ENCODE assay signal across 8 cellular contexts in genomic region chr15:74653426-74654082, GRCh38. TPM values are rescaled to one million over a fixed set of nuclear protein-coding genes. Genes with fewer than 3 reads are reported as not detected.
DNase-seq lines count a peak whose midpoint lies in the region; ATAC-seq and TF ChIP-seq lines count a peak whose summit lies in the region.

No MANE protein-coding gene starts in this region.

- H3K9me3 ChIP-seq in heart left ventricle (no peaks in the 10 kb centered on the region), suprapubic skin (no peaks in the 10 kb centered on the region)

- WGBS in heart left ventricle, 4 donors = 52 to 59% (median 54%) methylated on average over 7 of the region's 7 CpGs
- WGBS in suprapubic skin = 66% methylated on average over 7 of the region's 7 CpGs

- H3K4me3 ChIP-seq in heart left ventricle (no peak overlapping the region), suprapubic skin (no peak overlapping the region)

- no peak for TF ChIP-seq CTCF in VCaP (conservative IDR thresholded peaks at IDR 0.05)
- TF ChIP-seq CTCF in heart left ventricle (IDR thresholded peaks at IDR 0.05) = no peak
- TF ChIP-seq CTCF in suprapubic skin (IDR thresholded peaks at IDR 0.05) = no peak

- intact Hi-C loops in heart left ventricle (cut with DNase I) = no loop called here

- H3K4me1 ChIP-seq in heart left ventricle (peaks cover 0 to 63% (median 38%) of the 10 kb centered on the region in 12 donors), suprapubic skin (peaks cover 32% of the 10 kb centered on the region)

- TF ChIP-seq POLR2A in heart left ventricle (IDR thresholded peaks at IDR 0.05) = no peak
- no peak for TF ChIP-seq POLR2A in suprapubic skin (IDR thresholded peaks at IDR 0.05)

- H3K36me3 ChIP-seq in heart left ventricle = peaks cover 0 to 11% (median 3%) of the 10 kb centered on the region in 9 donors
- peaks cover 4% of the 10 kb centered on the region for H3K36me3 ChIP-seq in suprapubic skin

- H3K27ac ChIP-seq in VCaP = peak overlapping the region; percentile 76
- peak overlapping the region in 7 of 12 donors; percentile 11 to 56 (median 26) for H3K27ac ChIP-seq in heart left ventricle
- peak overlapping the region; percentile 68 for H3K27ac ChIP-seq in suprapubic skin

- DNase-seq in NCI-H2171 treated with DMSO at 0.1 percent for 48 hours (lab: John Stamatoyannopoulos, UW) = peak; percentile 52
- no peak for DNase-seq in NCI-H2171 (lab: John Stamatoyannopoulos, UW)
- DNase-seq in heart left ventricle = peak in 2 of 5 donors; percentile 45 to 55
- peak; percentile 83 to 88 for DNase-seq in suprapubic skin (ENCODE audit: low spot score in 2 of 2)
- DNase-seq in NCI-H2107 (lab: John Stamatoyannopoulos, UW) = no peak

- TF ChIP-seq EP300 in suprapubic skin (IDR thresholded peaks at IDR 0.05) = no peak

- ATAC-seq in heart left ventricle (peak; percentile 50 to 82 (median 78)), GM19467 (IDR thresholded peaks at IDR 0.05; ENCODE audit: unreplicated experiment) (no peak), HG03457 (IDR thresholded peaks at IDR 0.05; ENCODE audit: unreplicated experiment) (no peak)

- H3K27me3 ChIP-seq in heart left ventricle (no peaks in the 10 kb centered on the region), suprapubic skin (no peaks in the 10 kb centered on the region)

RNA-seq across cellular contexts. Expression of gene CLK3, which starts 37.9 kb away (rescaled TPM):
- total RNA-seq in heart left ventricle (10 to 100 TPM; 32.8 to 75.9 (median 49.9) TPM), suprapubic skin (100 to 1,000 TPM in 3 of 4 donors, 10 to 100 TPM in 1; 93.1 to 244 (median 115) TPM)
- polyA plus RNA-seq in heart left ventricle = 10 to 100 TPM; 31.0 to 43.5 TPM

RNA-seq across cellular contexts. Expression of gene EDC3, which starts 42.3 kb away (rescaled TPM):
- total RNA-seq in heart left ventricle (10 to 100 TPM in 8 of 9 donors, 1 to 10 TPM in 1; 7.3 to 23.0 (median 16.5) TPM), suprapubic skin (10 to 100 TPM; 13.0 to 52.4 (median 23.5) TPM)
- 10 to 100 TPM in 1 of 2 donors, 1 to 10 TPM in 1; 8.3 to 17.1 TPM for polyA plus RNA-seq in heart left ventricle

Comparison
In these comparisons a context has a peak if more than half of its experiments do, and no peak if none do; other contexts are left out.
1. DNase-seq: peak in NCI-H2171 treated with DMSO at 0.1 percent for 48 hours (single experiment) and suprapubic skin (2 of 2); none in NCI-H2171 (single experiment) and NCI-H2107 (single experiment).
2. H3K27ac ChIP-seq: peak in every context shown above with its lines; median percentile 76 in VCaP; 68 in suprapubic skin; 26 in heart left ventricle.
3. ATAC-seq: peak in heart left ventricle (4 of 4); none in GM19467 (single experiment) and HG03457 (single experiment).